Comparison of ENCODE assay signal across 11 cellular contexts in genomic region chr13:42968906-42969305, GRCh38. TPM values are rescaled to one million over a fixed set of nuclear protein-coding genes. Genes with fewer than 3 reads are reported as not detected.
A peak's percentile ranks its signal among the peaks of the same experiment; 100 is the strongest.
DNase-seq lines count a peak whose midpoint lies in the region; ATAC-seq, FAIRE-seq and TF ChIP-seq lines count a peak whose summit lies in the region.
"Had no signal": no experiment of that assay in that cellular context is flagged by ENCODE, and none has a peak within 500 bp of the region (broad histone marks: within the 10 kb centered on the region; RNA-seq: fewer than 3 reads in every experiment).

No MANE protein-coding gene starts in this region.

- TF ChIP-seq POLR2A in gastroesophageal sphincter (IDR thresholded peaks at IDR 0.05) = no peak

- H3K4me3 ChIP-seq in esophagus (ENCODE audit: low read depth in 1 of 2, low read length in 2 of 2) (no peak overlapping the region), pancreas (no peak overlapping the region), gastroesophageal sphincter (no peak overlapping the region)

- no peaks in the 10 kb centered on the region for H3K27me3 Mint-ChIP-seq in activated T-helper 17 cell treated with anti-CD3 and anti-CD28 coated beads, Interleukin-2, amount 50 U/mL, for 72 hours
- H3K27me3 Mint-ChIP-seq: activated naive CD8-positive, alpha-beta T cell treated with anti-CD3 and anti-CD28 coated beads for 36 hours had no signal

- H3K9me3 ChIP-seq in esophagus (ENCODE audit: control insufficient read depth in 2 of 2, insufficient read depth in 1 of 2, low read depth in 1 of 2, low read length in 1 of 2) (no peaks in the 10 kb centered on the region), pancreas (no peaks in the 10 kb centered on the region), gastroesophageal sphincter (no peaks in the 10 kb centered on the region)
- H3K9me3 ChIP-seq: BE2C had no signal

- peaks cover 47% of the 10 kb centered on the region for H3K36me3 Mint-ChIP-seq in activated T-helper 17 cell treated with anti-CD3 and anti-CD28 coated beads, Interleukin-2, amount 50 U/mL, for 72 hours (ENCODE audit: low read depth)

- H3K36me3 ChIP-seq in esophagus (ENCODE audit: control insufficient read depth in 2 of 2, insufficient read depth in 2 of 2, low read length in 1 of 2) (peaks cover 0 to 2% of the 10 kb centered on the region in 2 donors), pancreas (no peaks in the 10 kb centered on the region), gastroesophageal sphincter (no peaks in the 10 kb centered on the region)
- H3K36me3 ChIP-seq: BE2C had no signal

- 50 to 61% methylated on average over 8 of the region's 8 CpGs for WGBS in esophagus, 2 donors
- 45 to 47% methylated on average over 8 of the region's 8 CpGs for WGBS in pancreas, 2 donors
- 95% methylated on average over 4 of the region's 8 CpGs; no CpG with 5 or more reads in 1 of the 2 donors for WGBS in gastroesophageal sphincter (ENCODE audit: low coverage in 1 of 2), 2 donors

- intact Hi-C loops in pancreas (cut with DNase I) = no loop called here

- H3K4me1 ChIP-seq in esophagus (ENCODE audit: control insufficient read depth in 2 of 2, insufficient read depth in 2 of 2, low read length in 1 of 2) (no peaks in the 10 kb centered on the region), pancreas (peaks cover 0 to 3% (median 0%) of the 10 kb centered on the region in 3 donors), gastroesophageal sphincter (peaks cover 0 to 26% (median 3%) of the 10 kb centered on the region in 3 donors)

- no peak overlapping the region for H3K4me3 Mint-ChIP-seq in activated T-helper 17 cell treated with anti-CD3 and anti-CD28 coated beads, Interleukin-2, amount 50 U/mL, for 72 hours
- H3K4me3 Mint-ChIP-seq: activated naive CD8-positive, alpha-beta T cell treated with anti-CD3 and anti-CD28 coated beads for 36 hours had no signal

- H3K9me3 Mint-ChIP-seq in activated T-helper 17 cell treated with anti-CD3 and anti-CD28 coated beads, Interleukin-2, amount 50 U/mL, for 72 hours = no peaks in the 10 kb centered on the region
- H3K9me3 Mint-ChIP-seq: activated naive CD8-positive, alpha-beta T cell treated with anti-CD3 and anti-CD28 coated beads for 36 hours had no signal

- peaks cover 14% of the 10 kb centered on the region for H3K4me1 Mint-ChIP-seq in activated T-helper 17 cell treated with anti-CD3 and anti-CD28 coated beads, Interleukin-2, amount 50 U/mL, for 72 hours

- peak; percentile 74 for DNase-seq in DMS153 treated with DMSO at 0.1 percent for 48 hours (lab: John Stamatoyannopoulos, UW; ENCODE audit: unreplicated experiment)
- DNase-seq in NCI-H345 (lab: John Stamatoyannopoulos, UW) = peak; percentile 37
- peak in 2 of 6 donors; percentile 18 to 39 for DNase-seq in pancreas
- DNase-seq in NCI-H82 treated with DMSO at 0.1 percent for 48 hours (lab: John Stamatoyannopoulos, UW; ENCODE audit: unreplicated experiment) = no peak

- H3K27ac ChIP-seq in esophagus (ENCODE audit: low read depth in 2 of 2, low read length in 1 of 2) = peak overlapping the region; percentile 15 to 60
- H3K27ac ChIP-seq in pancreas = no peak overlapping the region
- H3K27ac ChIP-seq in gastroesophageal sphincter = no peak overlapping the region

- FAIRE-seq in pancreas (lab: Jason Lieb, UNC) = no peak
- FAIRE-seq: H54 had no signal

- ATAC-seq in pancreas (peak; percentile 51 to 76 (median 62)), HG03108 (IDR thresholded peaks at IDR 0.05; ENCODE audit: unreplicated experiment) (no peak), gastroesophageal sphincter (no peak)
- ATAC-seq in activated T-helper 17 cell treated with anti-CD3 and anti-CD28 coated beads, Interleukin-2, amount 50 U/mL, for 72 hours (replicated peaks) = no peak

- no peak for TF ChIP-seq EP300 in gastroesophageal sphincter (IDR thresholded peaks at IDR 0.05)

- H3K27me3 ChIP-seq in esophagus (ENCODE audit: control insufficient read depth in 1 of 2, insufficient read depth in 2 of 2, low read length in 2 of 2) (no peaks in the 10 kb centered on the region), pancreas (no peaks in the 10 kb centered on the region), gastroesophageal sphincter (no peaks in the 10 kb centered on the region)
- H3K27me3 ChIP-seq: BE2C had no signal

- TF ChIP-seq CTCF in pancreas (IDR thresholded peaks at IDR 0.05) = no peak
- TF ChIP-seq CTCF in gastroesophageal sphincter (IDR thresholded peaks at IDR 0.05) = no peak

- no peak overlapping the region for H3K27ac Mint-ChIP-seq in activated T-helper 17 cell treated with anti-CD3 and anti-CD28 coated beads, Interleukin-2, amount 50 U/mL, for 72 hours
- H3K27ac Mint-ChIP-seq: activated naive CD8-positive, alpha-beta T cell treated with anti-CD3 and anti-CD28 coated beads for 36 hours had no signal

RNA-seq across cellular contexts. Expression of gene EPSTI1, which starts 23.1 kb away (rescaled TPM):
- under 1 TPM; 0.65 to 0.84 TPM for polyA plus RNA-seq in esophagus
- 1 to 10 TPM in 5 of 6 donors, under 1 TPM in 1; 0.83 to 9.7 (median 2.1) TPM for total RNA-seq in pancreas
- polyA plus RNA-seq in pancreas = 1 to 10 TPM; 1.4 to 3.0 TPM
- 10 to 100 TPM; 13.6 to 18.1 TPM for total RNA-seq in activated T-helper 17 cell treated with anti-CD3 and anti-CD28 coated beads, Interleukin-2, amount 50 U/mL, for 72 hours
- 10 to 100 TPM in 1 of 4 donors, 1 to 10 TPM in 3; 6.1 to 13.3 (median 7.8) TPM for total RNA-seq in gastroesophageal sphincter

RNA-seq across cellular contexts. Expression of gene DNAJC15, which starts 54.5 kb away (rescaled TPM):
- 10 to 100 TPM in 1 of 2 donors, 1 to 10 TPM in 1; 8.6 to 13.6 TPM for polyA plus RNA-seq in esophagus
- total RNA-seq in pancreas = 1 to 10 TPM; 5.2 to 9.6 (median 6.8) TPM
- polyA plus RNA-seq in pancreas = 10 to 100 TPM in 1 of 2 donors, 1 to 10 TPM in 1; 5.2 to 10.2 TPM
- total RNA-seq in activated T-helper 17 cell treated with anti-CD3 and anti-CD28 coated beads, Interleukin-2, amount 50 U/mL, for 72 hours = 10 to 100 TPM in 1 of 2 donors, 1 to 10 TPM in 1; 7.5 to 15.6 TPM
- total RNA-seq in gastroesophageal sphincter = 10 to 100 TPM in 3 of 4 donors, 1 to 10 TPM in 1; 9.3 to 21.6 (median 12.7) TPM

Comparison
In these comparisons a context has a peak if more than half of its experiments do, and no peak if none do; other contexts are left out.
1. H3K27ac ChIP-seq: peak in esophagus (2 of 2); none in pancreas (0 of 4) and gastroesophageal sphincter (0 of 4).
2. ATAC-seq: peak in pancreas (4 of 4); none in HG03108 (single experiment), activated T-helper 17 cell treated with anti-CD3 and anti-CD28 coated beads, Interleukin-2, amount 50 U/mL, for 72 hours (single experiment) and gastroesophageal sphincter (single experiment).